25 cellular contexts compared by ENCODE assay signal in the genomic region with DNA sequence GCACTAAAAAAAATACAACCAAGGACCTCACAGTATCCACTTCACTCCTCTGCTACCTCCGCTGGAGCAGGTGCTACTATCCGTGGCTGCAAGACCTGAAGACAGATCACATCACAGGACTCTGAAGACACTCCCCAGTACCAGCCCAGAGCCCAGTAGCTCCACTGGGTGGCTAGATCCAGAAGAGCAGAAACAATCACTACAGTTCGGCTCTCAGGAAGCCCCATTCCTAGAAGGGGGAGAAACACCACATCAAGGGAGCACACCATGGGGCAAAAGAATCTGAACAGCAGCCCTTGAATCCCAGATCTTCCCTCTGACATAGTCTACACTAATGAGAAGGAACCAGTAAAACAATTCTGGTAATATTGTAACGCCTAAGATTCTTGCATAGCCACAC.
"Had no signal": no experiment of that assay in that cellular context is flagged by ENCODE, and none has a peak within 500 bp of the region (broad histone marks: within the 10 kb centered on the region; RNA-seq: fewer than 3 reads in every experiment).

No MANE protein-coding gene starts in this region.

- H3K36me3 ChIP-seq: gastrocnemius medialis, neutrophil, stomach, thyroid gland, upper lobe of right lung had no signal

- H3K27ac ChIP-seq: body of pancreas, coronary artery, dorsolateral prefrontal cortex, gastrocnemius medialis, neutrophil, skin epidermis, stomach, thyroid gland, upper lobe of right lung had no signal

- H3K4me3 ChIP-seq: body of pancreas, coronary artery, dorsolateral prefrontal cortex, gastrocnemius medialis, skin epidermis, stomach, thyroid gland, upper lobe of right lung had no signal

- DNase-seq: activated B cell treated with CpG ODN at 0.5 μM for 24 hours; activated CD4-positive, alpha-beta T cell treated with anti-CD3 and anti-CD28 coated beads, Interleukin-2, amount 50 U/mL, for 1 hour; activated CD8-positive, alpha-beta memory T cell treated with anti-CD3 and anti-CD28 coated beads, Interleukin-2, amount 10 ng/mL, durations not matched to agents 7 days and 5 days; activated CD8-positive, alpha-beta T cell treated with anti-CD3 and anti-CD28 coated beads, Interleukin-2, amount 10 ng/mL, durations not matched to agents 7 days and 5 days; activated T-cell treated with anti-CD3 and anti-CD28 coated beads, Interleukin-2, amount 50 U/mL, for 48 hours; anterior cingulate cortex; body of pancreas; dorsolateral prefrontal cortex; effector memory CD4-positive, alpha-beta T cell; erythroblast; gastrocnemius medialis; glutamatergic neuron; kidney; stimulated activated CD4-positive, alpha-beta T cell treated with anti-CD3 and anti-CD28 coated beads, Interleukin-4, amount 100 ng/mL, for 24 hours; stimulated activated naive B cell treated with anti-CD40 and anti-IgM and Interleukin-4, amounts not matched to agents 10 μg/mL and 1 μg/mL and 100 μg/mL, for 72 hours; stomach; T-helper 2 cell; thyroid gland; upper lobe of right lung had no signal

- H3K4me1 ChIP-seq: body of pancreas, gastrocnemius medialis, stomach, thyroid gland, upper lobe of right lung had no signal

- H3K9me3 ChIP-seq: body of pancreas, gastrocnemius medialis, neutrophil, stomach, thyroid gland, upper lobe of right lung had no signal

- H3K27me3 ChIP-seq: body of pancreas, gastrocnemius medialis, neutrophil, stomach, thyroid gland, upper lobe of right lung had no signal

- ATAC-seq: activated CD8-positive, alpha-beta memory T cell treated with anti-CD3 and anti-CD28 coated beads, Interleukin-2, amount 10 ng/mL, durations not matched to agents 7 days and 5 days; activated CD8-positive, alpha-beta T cell treated with anti-CD3 and anti-CD28 coated beads, Interleukin-2, amount 10 ng/mL, durations not matched to agents 7 days and 5 days; activated naive CD4-positive, alpha-beta T cell treated with anti-CD3 and anti-CD28 coated beads, Interleukin-2, amount 50 U/mL, for 72 hours; body of pancreas; gastrocnemius medialis; natural killer cell treated with Interleukin-12 subunit alpha and Interleukin-12 subunit beta and Interleukin-15 and Interleukin-18, amount 100 ng/mL, for 72 hours; sciatic nerve; stimulated activated naive B cell treated with anti-CD40 and anti-IgM and Interleukin-4, amounts not matched to agents 10 μg/mL and 1 μg/mL and 100 μg/mL, for 72 hours; upper lobe of right lung had no signal
